In the genomic region with DNA sequence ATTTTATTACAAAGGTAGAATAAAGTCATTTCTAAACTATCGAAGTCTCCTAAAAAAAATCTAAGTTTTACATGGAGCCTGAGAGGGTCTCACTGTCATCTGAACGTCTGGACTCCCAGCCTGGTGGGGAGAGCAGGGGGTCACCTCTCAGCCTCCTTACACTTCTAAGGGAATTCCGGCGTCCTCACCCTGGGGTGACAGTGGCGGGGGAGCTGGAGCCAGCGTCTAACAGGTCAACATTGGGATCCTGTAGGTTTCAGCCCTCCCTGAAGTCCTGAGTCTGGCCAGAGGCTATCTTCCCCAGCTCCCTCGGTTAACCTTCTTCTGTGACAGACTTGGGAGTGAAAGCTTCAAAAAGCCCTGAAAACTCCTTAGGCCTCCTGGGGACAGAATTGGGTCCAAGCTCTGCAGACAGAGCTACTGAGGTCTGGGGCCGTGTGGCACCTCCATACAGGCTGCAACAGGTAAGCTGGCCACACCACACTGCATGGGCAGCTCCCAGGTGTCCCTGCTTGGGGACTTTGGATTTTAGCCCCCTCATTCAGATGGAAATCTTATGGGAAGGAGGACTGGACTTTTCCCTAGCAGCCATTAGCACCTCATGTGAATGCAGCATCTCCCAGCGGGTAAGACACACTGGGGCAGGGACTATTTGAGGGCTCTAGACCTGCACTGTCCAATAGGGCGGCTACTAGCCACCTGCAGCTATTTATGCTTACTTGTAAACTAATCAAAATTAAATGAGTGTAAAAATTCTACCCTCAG, we compare ENCODE assay signal across 22 cellular contexts. TPM values are rescaled to one million over a fixed set of nuclear protein-coding genes. Genes with fewer than 3 reads are reported as not detected.
DNase-seq lines count a peak whose midpoint lies in the region; ATAC-seq and TF ChIP-seq lines count a peak whose summit lies in the region.
"Had no signal": no experiment of that assay in that cellular context is flagged by ENCODE, and none has a peak within 500 bp of the region (broad histone marks: within the 10 kb centered on the region; RNA-seq: fewer than 3 reads in every experiment).

No MANE protein-coding gene starts in this region.

- H3K36me3 ChIP-seq in HUES48 (ENCODE audit: control insufficient read depth, insufficient read depth, low read length) = no peaks in the 10 kb centered on the region
- H3K36me3 ChIP-seq in endodermal cell (ENCODE audit: control insufficient read depth, insufficient read depth, low read length) = no peaks in the 10 kb centered on the region
- H3K36me3 ChIP-seq: BE2C, HAP-1 had no signal

- ATAC-seq in sciatic nerve (no peak), HG02763 (IDR thresholded peaks at IDR 0.05; ENCODE audit: unreplicated experiment) (no peak)

- intact Hi-C loops in sciatic nerve (cut with DNase I) = no loop called here

- no peaks in the 10 kb centered on the region for H3K9me3 Mint-ChIP-seq in endodermal cell
- H3K9me3 Mint-ChIP-seq: CD4-positive, CD25-positive, alpha-beta regulatory T cell; CD8-positive, alpha-beta memory T cell; HFFc6 had no signal

- no peak overlapping the region for H3K9ac ChIP-seq in HUES48 (ENCODE audit: low read depth, low read length)
- H3K9ac ChIP-seq in endodermal cell (ENCODE audit: extremely low read depth, low read length, poor library complexity, severe bottlenecking) = no peak overlapping the region

- DNase-seq in endodermal cell (peak; percentile 88), sciatic nerve (ENCODE audit: low spot score) (peak; percentile 14), DMS53 treated with DMSO at 0.1 percent for 48 hours (lab: John Stamatoyannopoulos, UW; ENCODE audit: unreplicated experiment) (no peak), KG1 (lab: John Stamatoyannopoulos, UW) (no peak)
- DNase-seq: ACHN; BE2C; C1 segment of cervical spinal cord; CD4-positive, CD25-positive, alpha-beta regulatory T cell; COR-L47; DMS 273 treated with DMSO at 0.1 percent for 48 hours; DMS53; GDM1; GOT3; HFFc6; Kasumi-1; KBM-7 had no signal

- H3K4me3 ChIP-seq in HUES48 (ENCODE audit: low read depth, low read length) (no peak overlapping the region), endodermal cell (ENCODE audit: low read length) (no peak overlapping the region)
- H3K4me3 ChIP-seq: HAP-1 had no signal

- no peak overlapping the region for H3K27ac Mint-ChIP-seq in endodermal cell
- H3K27ac Mint-ChIP-seq: CD4-positive, CD25-positive, alpha-beta regulatory T cell; CD8-positive, alpha-beta memory T cell; HFFc6; IgD-negative memory B cell had no signal

- H3K27me3 ChIP-seq in HUES48 (ENCODE audit: control insufficient read depth, insufficient read depth, low read length) (peaks cover 16% of the 10 kb centered on the region), endodermal cell (ENCODE audit: control insufficient read depth, insufficient read depth, low read length, poor library complexity, severe bottlenecking) (peaks cover 13% of the 10 kb centered on the region)
- H3K27me3 ChIP-seq: BE2C had no signal

- WGBS in endodermal cell (ENCODE audit: insufficient coverage in 1 of 2, insufficient read length in 1 of 2), 2 experiments = 70 to 75% methylated on average over 9 to 10 of the region's 10 CpGs

- H3K4me1 Mint-ChIP-seq in endodermal cell = peaks cover 33% of the 10 kb centered on the region
- H3K4me1 Mint-ChIP-seq: CD4-positive, CD25-positive, alpha-beta regulatory T cell; CD8-positive, alpha-beta memory T cell; IgD-negative memory B cell had no signal

- H3K27me3 Mint-ChIP-seq in endodermal cell (ENCODE audit: insufficient read depth) = peaks cover 16% of the 10 kb centered on the region

- H3K4me1 ChIP-seq in HUES48 (ENCODE audit: control insufficient read depth, insufficient read depth, low read length) = peaks cover 32% of the 10 kb centered on the region
- H3K4me1 ChIP-seq in endodermal cell (ENCODE audit: control insufficient read depth, insufficient read depth, low read length) = peaks cover 7% of the 10 kb centered on the region
- H3K4me1 ChIP-seq: BE2C, HAP-1 had no signal

- no peaks in the 10 kb centered on the region for H3K9me3 ChIP-seq in HUES48 (ENCODE audit: control insufficient read depth, insufficient read depth, low read length)
- no peaks in the 10 kb centered on the region for H3K9me3 ChIP-seq in endodermal cell (ENCODE audit: control insufficient read depth, low read length)
- H3K9me3 ChIP-seq: BE2C, HAP-1 had no signal

- TF ChIP-seq CTCF in endodermal cell (conservative IDR thresholded peaks at IDR 0.05) = no peak

- peak overlapping the region; percentile 25 for H3K27ac ChIP-seq in HUES48 (ENCODE audit: low read depth, low read length)
- H3K27ac ChIP-seq in endodermal cell (ENCODE audit: low read depth, low read length) = no peak overlapping the region
- H3K27ac ChIP-seq: HL-60 had no signal

- no peak overlapping the region for H3K4me3 Mint-ChIP-seq in endodermal cell
- H3K4me3 Mint-ChIP-seq: CD8-positive, alpha-beta memory T cell; HFFc6; IgD-negative memory B cell had no signal

- H3K36me3 Mint-ChIP-seq in endodermal cell (ENCODE audit: low read depth) = no peaks in the 10 kb centered on the region
- H3K36me3 Mint-ChIP-seq: CD4-positive, CD25-positive, alpha-beta regulatory T cell; CD8-positive, alpha-beta memory T cell had no signal

RNA-seq across cellular contexts. Expression of gene GLI2, which starts 34.4 kb away (rescaled TPM):
- 10 to 100 TPM; 17.0 to 24.2 TPM for total RNA-seq in endodermal cell
- 29.8 TPM for polyA plus RNA-seq in endodermal cell (2013, experiment 1 of 2)
- polyA plus RNA-seq in endodermal cell (2013, experiment 2 of 2) = 28.3 TPM
- 14.4 TPM for total RNA-seq in sciatic nerve
- total RNA-seq: CD4-positive, CD25-positive, alpha-beta regulatory T cell; CD8-positive, alpha-beta memory T cell had no signal
- polyA plus RNA-seq: CD4-positive, CD25-positive, alpha-beta regulatory T cell; CD8-positive, alpha-beta memory T cell; IgD-negative memory B cell had no signal

Comparison
In these comparisons a context has a peak if more than half of its experiments do, and no peak if none do; other contexts are left out.
1. DNase-seq: peak in endodermal cell (single experiment) and sciatic nerve (single experiment); none in DMS53 treated with DMSO at 0.1 percent for 48 hours (single experiment) and KG1 (single experiment).